9 cellular contexts compared by ENCODE assay signal in genomic region chr11:122668562-122669090, GRCh38. TPM values are rescaled to one million over a fixed set of nuclear protein-coding genes. Genes with fewer than 3 reads are reported as not detected.
DNase-seq lines count a peak whose midpoint lies in the region; ATAC-seq and TF ChIP-seq lines count a peak whose summit lies in the region.
"Had no signal": no experiment of that assay in that cellular context is flagged by ENCODE, and none has a peak within 500 bp of the region (broad histone marks: within the 10 kb centered on the region; RNA-seq: fewer than 3 reads in every experiment).

No MANE protein-coding gene starts in this region.

- no peaks in the 10 kb centered on the region for H4K20me1 ChIP-seq in mammary epithelial cell (ENCODE audit: insufficient read depth, low read length)

- no peaks in the 10 kb centered on the region for H3K9me3 ChIP-seq in mammary epithelial cell (replicated peaks; ENCODE audit: insufficient read depth, low read length)
- H3K9me3 ChIP-seq in spleen = peaks cover 0 to 7% (median 0%) of the 10 kb centered on the region in 8 donors

- H3K4me3 ChIP-seq in mammary epithelial cell (replicated peaks in 1 of 3; ENCODE audit: insufficient read depth in 1 of 3, low read depth in 2 of 3, low read length in 3 of 3) (no peak overlapping the region), spleen (no peak overlapping the region)

- DNase-seq in activated CD4-positive, alpha-beta T cell treated with anti-CD3 and anti-CD28 coated beads, Interleukin-2, amount 10 ng/mL, durations not matched to agents 7 days and 5 days = no peak
- DNase-seq in activated CD4-positive, alpha-beta T cell treated with anti-CD3 and anti-CD28 coated beads, Interleukin-2, amount 50 U/mL, for 4 hours = no peak
- DNase-seq in NCI-H345 treated with DMSO at 0.1 percent for 48 hours (lab: John Stamatoyannopoulos, UW; ENCODE audit: unreplicated experiment) = peak; percentile 77
- peak; percentile 64 for DNase-seq in mammary epithelial cell
- no peak for DNase-seq in spleen
- DNase-seq in cerebellar cortex (ENCODE audit: low spot score) = no peak

- no peaks in the 10 kb centered on the region for H3K27me3 ChIP-seq in mammary epithelial cell (ENCODE audit: insufficient read depth, low read length)
- no peaks in the 10 kb centered on the region for H3K27me3 ChIP-seq in spleen (replicated peaks in 1 of 7)

- H3K36me3 ChIP-seq in mammary epithelial cell (ENCODE audit: insufficient read depth, low read length) = peaks cover 4% of the 10 kb centered on the region
- H3K36me3 ChIP-seq in spleen = peaks cover 0 to 48% (median 0%) of the 10 kb centered on the region in 6 donors

- H3K27ac ChIP-seq in mammary epithelial cell (ENCODE audit: insufficient read depth, low read depth, low read length) (no peak overlapping the region), spleen (peak overlapping the region in 6 of 8 donors; percentile 32 to 67 (median 46))

- no peak for ATAC-seq in HG02973 (IDR thresholded peaks at IDR 0.05; ENCODE audit: unreplicated experiment)
- ATAC-seq in GM21786 (IDR thresholded peaks at IDR 0.05; ENCODE audit: unreplicated experiment) = no peak

- no TSS peak for BruUV-seq in mammary epithelial cell (replicated peaks; lab: Mats Ljungman, UMichigan)

- CTCF ChIA-PET in activated CD4-positive, alpha-beta T cell treated with anti-CD3 and anti-CD28 coated beads, Interleukin-2, amount 10 ng/mL, durations not matched to agents 7 days and 5 days (lab: Charles Lee) = interaction anchor here (0.6 to 1.7 kb wide), 3 partner anchors 12 to 115 kb away, joined by 3 to 6 read pairs (median 3); no protein-coding TSS in a partner anchor
- CTCF ChIA-PET in mammary epithelial cell (lab: Charles Lee; ENCODE audit: low non-redundant PET) = interaction anchor here (0.6 kb wide), 1 partner anchor 116 kb away, joined by 3 read pairs; no protein-coding TSS in a partner anchor

- peaks cover 93% of the 10 kb centered on the region for H3K79me2 ChIP-seq in mammary epithelial cell (ENCODE audit: insufficient read depth, low read length)

- no peak overlapping the region for H2AFZ ChIP-seq in mammary epithelial cell (ENCODE audit: low read depth, low read length)

- WGBS in mammary epithelial cell (ENCODE audit: low coverage, missing lambda C conversion rate) = 50% methylated on average over 6 of the region's 6 CpGs
- 26 to 46% (median 34%) methylated on average over 6 of the region's 6 CpGs for WGBS in spleen, 5 donors

- H3K4me1 Mint-ChIP-seq in activated CD4-positive, alpha-beta T cell treated with anti-CD3 and anti-CD28 coated beads, Interleukin-2, amount 10 ng/mL, durations not matched to agents 7 days and 5 days = peaks cover 46% of the 10 kb centered on the region

- no peak for TF ChIP-seq POLR2A in spleen (IDR thresholded peaks at IDR 0.05)

- H3K9me3 Mint-ChIP-seq in activated CD4-positive, alpha-beta T cell treated with anti-CD3 and anti-CD28 coated beads, Interleukin-2, amount 10 ng/mL, durations not matched to agents 7 days and 5 days = peaks cover 5% of the 10 kb centered on the region

- H3K4me2 ChIP-seq in mammary epithelial cell (ENCODE audit: insufficient read depth, low read depth, low read length) = peak overlapping the region; percentile 25

- peaks cover 2% of the 10 kb centered on the region for H3K27me3 Mint-ChIP-seq in activated CD4-positive, alpha-beta T cell treated with anti-CD3 and anti-CD28 coated beads, Interleukin-2, amount 10 ng/mL, durations not matched to agents 7 days and 5 days

- intact Hi-C loops in mammary epithelial cell (cut with micrococcal nuclease) (no loop called here), spleen (cut with DNase I; ENCODE audit: low total_unique reads) (no loop called here)

- H3K4me3 Mint-ChIP-seq in activated CD4-positive, alpha-beta T cell treated with anti-CD3 and anti-CD28 coated beads, Interleukin-2, amount 10 ng/mL, durations not matched to agents 7 days and 5 days = no peak overlapping the region
- H3K4me3 Mint-ChIP-seq: B cell had no signal

- H3K9ac ChIP-seq in mammary epithelial cell (ENCODE audit: insufficient read depth, low read length) = no peak overlapping the region

- H3K4me1 ChIP-seq in mammary epithelial cell (ENCODE audit: insufficient read depth, low read length) = peaks cover 22% of the 10 kb centered on the region
- peaks cover 11 to 100% (median 85%) of the 10 kb centered on the region in 6 donors for H3K4me1 ChIP-seq in spleen

- in situ Hi-C loops in mammary epithelial cell (cut with MboI; ENCODE audit: low sequenced_read_pairs in 2 of 2) = no loop called here

- dilution Hi-C loops in mammary epithelial cell (cut with HindIII; ENCODE audit: low sequenced_read_pairs) = loop anchor here (5.0 kb wide), 2 partner anchors 34 to 89 kb away; no protein-coding TSS in a partner anchor

- H3K36me3 Mint-ChIP-seq in activated CD4-positive, alpha-beta T cell treated with anti-CD3 and anti-CD28 coated beads, Interleukin-2, amount 10 ng/mL, durations not matched to agents 7 days and 5 days (ENCODE audit: low read depth) = peaks cover 28% of the 10 kb centered on the region

- TF ChIP-seq CTCF in mammary epithelial cell (conservative IDR thresholded peaks at IDR 0.05 in 1 of 2, IDR thresholded peaks at IDR 0.05 in 1 of 2; ENCODE audit: extremely low read depth in 1 of 2, insufficient read depth in 1 of 2, low read depth in 1 of 2, low read length in 2 of 2) (no peak), spleen (IDR thresholded peaks at IDR 0.05 in 8 of 11, conservative IDR thresholded peaks at IDR 0.05 in 3 of 11) (no peak)

- peak overlapping the region; percentile 28 for H3K27ac Mint-ChIP-seq in activated CD4-positive, alpha-beta T cell treated with anti-CD3 and anti-CD28 coated beads, Interleukin-2, amount 10 ng/mL, durations not matched to agents 7 days and 5 days
- H3K27ac Mint-ChIP-seq: B cell had no signal

- POLR2A ChIA-PET in activated CD4-positive, alpha-beta T cell treated with anti-CD3 and anti-CD28 coated beads, Interleukin-2, amount 10 ng/mL, durations not matched to agents 7 days and 5 days (lab: Charles Lee) = interaction anchor here (0.6 kb wide), 1 partner anchor 9 kb away, joined by 4 read pairs; no protein-coding TSS in a partner anchor

RNA-seq across cellular contexts. Expression of gene UBASH3B, which starts 13.1 kb away (rescaled TPM):
- total RNA-seq in activated CD4-positive, alpha-beta T cell treated with anti-CD3 and anti-CD28 coated beads, Interleukin-2, amount 10 ng/mL, durations not matched to agents 7 days and 5 days = 10 to 100 TPM; 15.2 to 15.8 TPM
- total RNA-seq in mammary epithelial cell (10 to 100 TPM; 50.7 to 70.3 TPM), spleen (100 to 1,000 TPM in 4 of 7 donors, 10 to 100 TPM in 3; 68.2 to 190 (median 156) TPM)
- polyA plus RNA-seq in mammary epithelial cell (56.0 TPM), spleen (10 to 100 TPM in 1 of 3 donors, 1 to 10 TPM in 2; 4.4 to 17.8 (median 6.7) TPM)
- polyA minus RNA-seq in mammary epithelial cell = 39.2 TPM

Comparison
In these comparisons a context has a peak if more than half of its experiments do, and no peak if none do; other contexts are left out.
1. DNase-seq: peak in NCI-H345 treated with DMSO at 0.1 percent for 48 hours (single experiment) and mammary epithelial cell (single experiment); none in activated CD4-positive, alpha-beta T cell treated with anti-CD3 and anti-CD28 coated beads, Interleukin-2, amount 10 ng/mL, durations not matched to agents 7 days and 5 days (single experiment), activated CD4-positive, alpha-beta T cell treated with anti-CD3 and anti-CD28 coated beads, Interleukin-2, amount 50 U/mL, for 4 hours (0 of 2), spleen (single experiment) and cerebellar cortex (single experiment).